In genomic region chr22:39072581-39072981, GRCh38 we compare ENCODE assay signal across 8 cellular contexts. TPM values are rescaled to one million over a fixed set of nuclear protein-coding genes. Genes with fewer than 3 reads are reported as not detected.
DNase-seq lines count a peak whose midpoint lies in the region; ATAC-seq, FAIRE-seq and TF ChIP-seq lines count a peak whose summit lies in the region.
"Not testable (repeated sequence)": the region's sequence is repeated elsewhere in the genome, so short reads cannot be mapped to it uniquely, and the experiment has no call there.

No MANE protein-coding gene starts in this region.

- H3K4me1 ChIP-seq in BLaER1 treated with 17β-estradiol and CSF1 and Interleukin-3, amounts not matched to agents 10 nM and 100 nM: peaks cover 14 to 40% (median 26%) of the 10 kb centered on the region in 10 experiments
- H3K4me1 ChIP-seq in H1 (replicated peaks in 1 of 4; ENCODE audit: control insufficient read depth in 3 of 4, insufficient read depth in 4 of 4, low read length in 3 of 4): not testable (repeated sequence)

- H2AK5ac ChIP-seq in H1 (ENCODE audit: low read depth, low read length): not testable (repeated sequence)

- H3K4me1 Mint-ChIP-seq in naive B cell: peaks cover 47 to 70% (median 55%) of the 10 kb centered on the region in 3 donors

- H3K36me3 ChIP-seq in BLaER1 treated with 17β-estradiol and CSF1 and Interleukin-3, amounts not matched to agents 10 nM and 100 nM; H1 (ENCODE audit: control insufficient read depth in 2 of 4, insufficient read depth in 4 of 4, low read length in 3 of 4): not testable (repeated sequence)

- H2BK20ac ChIP-seq in H1 (ENCODE audit: low read length): 0 out of 2 replicates have a peak overlapping the region, but pooled peaks have one; percentile 10

- not testable (repeated sequence) for H2AFZ ChIP-seq in H1 (ENCODE audit: low read length)

- not testable (repeated sequence) for H2BK120ac ChIP-seq in H1 (replicated peaks; ENCODE audit: low read depth, low read length)

- H3K14ac ChIP-seq in H1 (ENCODE audit: insufficient read length): not testable (repeated sequence)

- POLR2A ChIA-PET in H1 (lab: Charles Lee; ENCODE audit: partially characterized antibody): not testable (repeated sequence)

- peak overlapping the region; percentile 27 for H4K91ac ChIP-seq in H1 (replicated peaks; ENCODE audit: insufficient read length, low read length)

- not testable (repeated sequence) for H3K23me2 ChIP-seq in H1 (ENCODE audit: low read depth, low read length)

- TF ChIP-seq EP300 in H1 (IDR thresholded peaks at IDR 0.05; ENCODE audit: borderline replicate concordance in 1 of 2, low read depth in 2 of 2, low read length in 2 of 2): not testable (repeated sequence)

- not testable (repeated sequence) for H4K20me1 ChIP-seq in BLaER1 treated with 17β-estradiol and CSF1 and Interleukin-3, amounts not matched to agents 10 nM and 100 nM; H1 (replicated peaks in 1 of 2; ENCODE audit: control insufficient read depth in 1 of 2, insufficient read depth in 2 of 2, low read length in 2 of 2)

- DNase-seq in GM18507 (ENCODE audit: extremely low spot score, insufficient read length, low read depth); H1 (ENCODE audit: low read depth in 1 of 2, low spot score in 2 of 2): not testable (repeated sequence)
- peak; percentile 63 for DNase-seq in MV-4-11 (lab: John Stamatoyannopoulos, UW)
- peak; percentile 61 for DNase-seq in RPMI8226
- DNase-seq in naive B cell: peak; percentile 64

- H3K9me3 Mint-ChIP-seq in naive B cell: not testable (repeated sequence)

- not testable (repeated sequence) for H3K56ac ChIP-seq in H1 (replicated peaks; ENCODE audit: insufficient read length, low read depth, low read length)

- WGBS in H1 (ENCODE audit: extremely low coverage in 1 of 2, insufficient coverage in 1 of 2, insufficient read length in 1 of 2, insufficient replicate concordance in 2 of 2, low coverage in 1 of 2, low lambda C conversion rate in 2 of 2, missing lambda C conversion rate in 1 of 2), 2 experiments: 88% methylated on average over 6 of the region's 7 CpGs; no CpG with 5 or more reads in 1 of the 2 experiments

- ATAC-seq in HG03097 (IDR thresholded peaks at IDR 0.05; ENCODE audit: low FRiP score, unreplicated experiment) (peak; percentile 39), naive B cell (ENCODE audit: low read depth in 2 of 2) (peak; percentile 65 to 78)

- H2BK15ac ChIP-seq in H1 (ENCODE audit: low read length): not testable (repeated sequence)

- not testable (repeated sequence) for H3K27ac ChIP-seq in BLaER1 treated with 17β-estradiol and CSF1 and Interleukin-3, amounts not matched to agents 10 nM and 100 nM; H1 (ENCODE audit: low read depth, low read length)

- peak overlapping the region; percentile 69 to 92 (median 84) for H3K4me3 Mint-ChIP-seq in naive B cell

- not testable (repeated sequence) for H2BK5ac ChIP-seq in H1 (ENCODE audit: low read depth, low read length)

- H3K9me3 ChIP-seq in BLaER1 treated with 17β-estradiol and CSF1 and Interleukin-3, amounts not matched to agents 10 nM and 100 nM (replicated peaks in 1 of 11); H1 (ENCODE audit: insufficient read depth in 2 of 2, low read depth in 1 of 2, low read length in 1 of 2): not testable (repeated sequence)

- not testable (repeated sequence) for H2BK12ac ChIP-seq in H1 (ENCODE audit: low read depth, low read length)

- not testable (repeated sequence) for TF ChIP-seq CTCF in H1 (IDR thresholded peaks at IDR 0.05; ENCODE audit: control extremely low read depth in 1 of 3, insufficient read depth in 1 of 3, low read depth in 1 of 3, low read length in 3 of 3)

- H3K9ac ChIP-seq in BLaER1 treated with 17β-estradiol and CSF1 and Interleukin-3, amounts not matched to agents 10 nM and 100 nM; H1 (replicated peaks in 1 of 4; ENCODE audit: extremely low read depth in 1 of 4, low read depth in 3 of 4, low read length in 3 of 4): not testable (repeated sequence)

- H3K27me3 ChIP-seq in BLaER1 treated with 17β-estradiol and CSF1 and Interleukin-3, amounts not matched to agents 10 nM and 100 nM; H1 (replicated peaks in 1 of 4; ENCODE audit: control insufficient read depth in 3 of 4, extremely low read depth in 1 of 4, insufficient read depth in 3 of 4, low read length in 3 of 4): not testable (repeated sequence)

- H4K5ac ChIP-seq in H1 (ENCODE audit: insufficient read length, low read depth, low read length): not testable (repeated sequence)

- not testable (repeated sequence) for TF ChIP-seq RAD21 in H1 (IDR thresholded peaks at IDR 0.05 in 1 of 2, conservative IDR thresholded peaks at IDR 0.05 in 1 of 2; ENCODE audit: low read depth in 2 of 2, low read length in 2 of 2)

- not testable (repeated sequence) for H3K4me3 ChIP-seq in BLaER1 treated with 17β-estradiol and CSF1 and Interleukin-3, amounts not matched to agents 10 nM and 100 nM; H1 (ENCODE audit: extremely low read depth in 1 of 4, insufficient read depth in 2 of 4, low read depth in 3 of 4, low read length in 4 of 4)

- not testable (repeated sequence) for H3K27me3 Mint-ChIP-seq in naive B cell

- H3K79me2 ChIP-seq in H1 (ENCODE audit: control insufficient read depth in 1 of 2, insufficient read depth in 2 of 2, low read length in 2 of 2): not testable (repeated sequence)

- peak overlapping the region; percentile 22 to 51 (median 42); a peak in 18 of 22 replicates for H3K4me2 ChIP-seq in BLaER1 treated with 17β-estradiol and CSF1 and Interleukin-3, amounts not matched to agents 10 nM and 100 nM
- H3K4me2 ChIP-seq in H1 (ENCODE audit: insufficient read depth in 1 of 2, low read depth in 2 of 2, low read length in 2 of 2): not testable (repeated sequence)

- FAIRE-seq in GM18507 (lab: Jason Lieb, UNC): peak; percentile 87
- not testable (repeated sequence) for FAIRE-seq in H1 (lab: Jason Lieb, UNC)

- H3K18ac ChIP-seq in H1 (ENCODE audit: extremely low read depth, low read length): not testable (repeated sequence)

- CTCF ChIA-PET in H1 (lab: Charles Lee; ENCODE audit: partially characterized antibody): not testable (repeated sequence)

- H4K8ac ChIP-seq in H1 (ENCODE audit: extremely low read depth, insufficient read depth, low read length): not testable (repeated sequence)

- H3K36me3 Mint-ChIP-seq in naive B cell: not testable (repeated sequence)

- H3K4ac ChIP-seq in H1 (replicated peaks; ENCODE audit: insufficient read length, low read depth, low read length): not testable (repeated sequence)

- H3K27ac Mint-ChIP-seq in naive B cell: peak overlapping the region; percentile 88 to 99 (median 98)

- H3K23ac ChIP-seq in H1 (ENCODE audit: insufficient read length): not testable (repeated sequence)

- not testable (repeated sequence) for H3K79me1 ChIP-seq in H1 (ENCODE audit: low read depth, low read length)

- peak; percentile 33 for TF ChIP-seq POLR2A in GM19193 (IDR thresholded peaks at IDR 0.05; ENCODE audit: extremely low read depth, insufficient read depth, insufficient read length)
- not testable (repeated sequence) for TF ChIP-seq POLR2A in H1 (IDR thresholded peaks at IDR 0.05; ENCODE audit: control extremely low read depth in 1 of 2, low read depth in 2 of 2, low read length in 2 of 2)

RNA-seq across cellular contexts. Expression of gene APOBEC3G, which starts 4.5 kb away (rescaled TPM):
- 0.94 and 2.0 TPM in 2 replicates for total RNA-seq in H1 (2021; fragmentation: NEBNext Ultra II Directional; extraction: Animal tissue kit (Norgen Biotek cat#: 25700))
- 1.7 and 2.5 TPM in 2 replicates for polyA plus RNA-seq in H1 (2011; rRNA removed)
- polyA plus RNA-seq in H1 (2011; cell fraction: cytosol; rRNA removed): 2.3 TPM
- polyA plus RNA-seq in H1 (2011; cell fraction: nucleus; rRNA removed): 2.7 TPM
- 0.74 to 1.8 TPM (median 1.5 TPM) in 4 replicates for polyA plus RNA-seq in H1 (2012, experiment 1 of 2)
- polyA plus RNA-seq in H1 (2012, experiment 2 of 2): 1.3 TPM
- 1.2 TPM for polyA plus RNA-seq in H1 (2013, experiment 1 of 2)
- polyA plus RNA-seq in H1 (2013, experiment 2 of 2): 1.1 TPM
- polyA minus RNA-seq in H1 (2011; rRNA and poly(A)+ RNA removed): 2.6 and 2.7 TPM in 2 replicates
- polyA minus RNA-seq in H1 (2011; cell fraction: cytosol; rRNA and poly(A)+ RNA removed): 1.5 TPM
- 2.7 TPM for polyA minus RNA-seq in H1 (2011; cell fraction: nucleus; rRNA and poly(A)+ RNA removed)
- 100 to 1,000 TPM in 4 of 6 donors, 10 to 100 TPM in 2; 87.2 to 136 (median 120) TPM for polyA plus RNA-seq in naive B cell (ENCODE audit: low read depth in 6 of 6)

RNA-seq across cellular contexts. Expression of gene APOBEC3H, which starts 24.5 kb away (rescaled TPM):
- total RNA-seq in H1 (2021; fragmentation: NEBNext Ultra II Directional; extraction: Animal tissue kit (Norgen Biotek cat#: 25700)): 0.47 and 0.48 TPM in 2 replicates
- polyA plus RNA-seq in H1 (2011; rRNA removed) (0.52 and 0.56 TPM in 2 replicates), naive B cell (ENCODE audit: low read depth in 6 of 6) (1 to 10 TPM in 1 of 6 donors, under 1 TPM in 1, not detected in 4; 0.77 to 1.2 TPM)
- 0.45 TPM for polyA plus RNA-seq in H1 (2011; cell fraction: cytosol; rRNA removed)
- 0.58 TPM for polyA plus RNA-seq in H1 (2011; cell fraction: nucleus; rRNA removed)
- 0.44 to 1.3 TPM (median 0.92 TPM) in 3 of 4 replicates, not detected in the other for polyA plus RNA-seq in H1 (2012, experiment 1 of 2)
- polyA plus RNA-seq in H1 (2012, experiment 2 of 2): 0.63 TPM
- 0.65 TPM for polyA plus RNA-seq in H1 (2013, experiment 1 of 2)
- polyA plus RNA-seq in H1 (2013, experiment 2 of 2): 0.66 TPM
- 1.4 and 1.8 TPM in 2 replicates for polyA minus RNA-seq in H1 (2011; rRNA and poly(A)+ RNA removed)
- not detected for polyA minus RNA-seq in H1 (2011; cell fraction: cytosol; rRNA and poly(A)+ RNA removed)
- polyA minus RNA-seq in H1 (2011; cell fraction: nucleus; rRNA and poly(A)+ RNA removed): not detected

RNA-seq across cellular contexts. Expression of gene APOBEC3F, which starts 31.9 kb away (rescaled TPM):
- 7.3 and 9.7 TPM in 2 replicates for total RNA-seq in H1 (2021; fragmentation: NEBNext Ultra II Directional; extraction: Animal tissue kit (Norgen Biotek cat#: 25700))
- polyA plus RNA-seq in H1 (2011; rRNA removed) (4.0 and 5.5 TPM in 2 replicates), naive B cell (ENCODE audit: low read depth in 6 of 6) (10 to 100 TPM; 32.0 to 56.2 (median 36.4) TPM)
- polyA plus RNA-seq in H1 (2011; cell fraction: cytosol; rRNA removed): 3.1 TPM
- polyA plus RNA-seq in H1 (2011; cell fraction: nucleus; rRNA removed): 4.0 TPM
- polyA plus RNA-seq in H1 (2012, experiment 1 of 2): 3.8 to 5.7 TPM (median 4.8 TPM) in 4 replicates
- 2.6 TPM for polyA plus RNA-seq in H1 (2012, experiment 2 of 2)
- 4.7 TPM for polyA plus RNA-seq in H1 (2013, experiment 1 of 2)
- 4.7 TPM for polyA plus RNA-seq in H1 (2013, experiment 2 of 2)
- polyA minus RNA-seq in H1 (2011; rRNA and poly(A)+ RNA removed): 6.5 and 6.8 TPM in 2 replicates
- polyA minus RNA-seq in H1 (2011; cell fraction: cytosol; rRNA and poly(A)+ RNA removed): 5.7 TPM
- 4.4 TPM for polyA minus RNA-seq in H1 (2011; cell fraction: nucleus; rRNA and poly(A)+ RNA removed)

RNA-seq across cellular contexts. Expression of gene APOBEC3D, which starts 51.7 kb away (rescaled TPM):
- total RNA-seq in H1 (2021; fragmentation: NEBNext Ultra II Directional; extraction: Animal tissue kit (Norgen Biotek cat#: 25700)): 5.5 and 7.2 TPM in 2 replicates
- polyA plus RNA-seq in H1 (2011; rRNA removed): 2.2 and 4.3 TPM in 2 replicates
- 2.7 TPM for polyA plus RNA-seq in H1 (2011; cell fraction: cytosol; rRNA removed)
- polyA plus RNA-seq in H1 (2011; cell fraction: nucleus; rRNA removed): 5.2 TPM
- 5.2 to 9.9 TPM (median 8.0 TPM) in 4 replicates for polyA plus RNA-seq in H1 (2012, experiment 1 of 2)
- 3.9 TPM for polyA plus RNA-seq in H1 (2012, experiment 2 of 2)
- polyA plus RNA-seq in H1 (2013, experiment 1 of 2): 3.9 TPM
- 4.6 TPM for polyA plus RNA-seq in H1 (2013, experiment 2 of 2)
- polyA minus RNA-seq in H1 (2011; rRNA and poly(A)+ RNA removed): 7.2 and 9.4 TPM in 2 replicates
- 2.7 TPM for polyA minus RNA-seq in H1 (2011; cell fraction: cytosol; rRNA and poly(A)+ RNA removed)
- 3.5 TPM for polyA minus RNA-seq in H1 (2011; cell fraction: nucleus; rRNA and poly(A)+ RNA removed)
- 10 to 100 TPM; 10.4 to 33.9 (median 20.4) TPM for polyA plus RNA-seq in naive B cell (ENCODE audit: low read depth in 6 of 6)

RNA-seq across cellular contexts. Expression of gene APOBEC3C, which starts 58.5 kb away (rescaled TPM):
- total RNA-seq in H1 (2021; fragmentation: NEBNext Ultra II Directional; extraction: Animal tissue kit (Norgen Biotek cat#: 25700)): 23.3 and 23.7 TPM in 2 replicates
- polyA plus RNA-seq in H1 (2011; rRNA removed) (20.3 and 22.8 TPM in 2 replicates), naive B cell (ENCODE audit: low read depth in 6 of 6) (100 to 1,000 TPM; 296 to 326 (median 316) TPM)
- polyA plus RNA-seq in H1 (2011; cell fraction: cytosol; rRNA removed): 13.0 TPM
- 11.5 TPM for polyA plus RNA-seq in H1 (2011; cell fraction: nucleus; rRNA removed)
- 24.1 to 37.8 TPM (median 30.0 TPM) in 4 replicates for polyA plus RNA-seq in H1 (2012, experiment 1 of 2)
- polyA plus RNA-seq in H1 (2012, experiment 2 of 2): 34.1 TPM
- polyA plus RNA-seq in H1 (2013, experiment 1 of 2): 41.5 TPM
- polyA plus RNA-seq in H1 (2013, experiment 2 of 2): 38.6 TPM
- polyA minus RNA-seq in H1 (2011; rRNA and poly(A)+ RNA removed): 9.3 and 11.0 TPM in 2 replicates
- 8.7 TPM for polyA minus RNA-seq in H1 (2011; cell fraction: cytosol; rRNA and poly(A)+ RNA removed)
- polyA minus RNA-seq in H1 (2011; cell fraction: nucleus; rRNA and poly(A)+ RNA removed): 6.3 TPM

Comparison
In these comparisons a context has a peak if more than half of its experiments do, and no peak if none do; other contexts are left out.
1. RNA of gene APOBEC3G, which starts 4.5 kb away (polyA plus RNA-seq): 87.2 to 136 TPM in naive B cell; 0.74 to 2.7 TPM in H1; every median in the first group is over 10 times any median in the second.